ENCODE assay signal across 7 cellular contexts in the genomic region with DNA sequence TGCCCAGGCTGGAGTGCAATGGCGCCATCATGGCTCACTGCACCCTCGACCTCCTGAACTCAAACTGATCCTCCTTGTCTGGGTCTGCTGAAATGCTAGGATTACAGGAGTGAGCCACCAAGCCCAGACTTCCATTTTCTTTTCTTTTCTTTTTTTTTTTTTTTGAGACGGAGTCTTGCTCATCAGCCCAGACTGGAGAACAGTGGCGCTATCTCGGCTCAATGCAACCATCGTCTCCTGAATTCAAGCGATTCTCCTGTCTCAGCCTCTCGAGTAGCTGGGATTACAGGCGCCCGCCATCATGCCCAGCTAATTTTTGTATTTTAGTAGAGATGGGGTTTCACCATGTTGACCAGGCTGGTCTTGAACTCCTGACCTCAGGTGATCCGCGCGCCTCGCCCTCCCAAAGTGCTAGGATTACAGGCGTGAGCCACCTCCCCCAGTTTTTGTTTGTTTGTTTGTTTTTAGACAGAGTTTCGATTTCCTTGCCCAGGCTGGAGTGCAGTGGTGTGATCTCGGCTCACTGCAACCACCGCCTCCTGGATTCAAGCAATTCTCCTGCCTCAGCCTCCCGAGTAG. TPM values are rescaled to one million over a fixed set of nuclear protein-coding genes. Genes with fewer than 3 reads are reported as not detected.
DNase-seq lines count a peak whose midpoint lies in the region; ATAC-seq and TF ChIP-seq lines count a peak whose summit lies in the region.
"Not testable (repeated sequence)": the region's sequence is repeated elsewhere in the genome, so short reads cannot be mapped to it uniquely, and the experiment has no call there.

No MANE protein-coding gene starts in this region.

- H3K9ac ChIP-seq in fibroblast of lung (ENCODE audit: insufficient read depth, low read length), result not testable (repeated sequence)

- H3K4me2 ChIP-seq in DOHH2 (ENCODE audit: low read length) (peak overlapping the region; percentile 68), fibroblast of lung (ENCODE audit: extremely low read depth, insufficient read depth, low read length) (peak overlapping the region; percentile 8)

- intact Hi-C loops in naive thymus-derived CD4-positive, alpha-beta T cell (cut with micrococcal nuclease), result loop anchor here (1.0 to 10.0 kb wide), 24 partner anchors 20 to 1218 kb away; a partner anchor contains a TSS

- not testable (repeated sequence) for H3K9me3 Mint-ChIP-seq in activated CD4-positive, alpha-beta T cell treated with anti-CD3 and anti-CD28 coated beads, Interleukin-2, amount 10 ng/mL, durations not matched to agents 7 days and 5 days; brain; naive thymus-derived CD4-positive, alpha-beta T cell

- H3K4me1 Mint-ChIP-seq in activated CD4-positive, alpha-beta T cell treated with anti-CD3 and anti-CD28 coated beads, Interleukin-2, amount 10 ng/mL, durations not matched to agents 7 days and 5 days, result peaks cover 16% of the 10 kb centered on the region
- H3K4me1 Mint-ChIP-seq in brain, result peaks cover 20% of the 10 kb centered on the region
- peaks cover 0 to 21% (median 17%) of the 10 kb centered on the region in 7 donors for H3K4me1 Mint-ChIP-seq in naive thymus-derived CD4-positive, alpha-beta T cell

- POLR2A ChIA-PET in activated CD4-positive, alpha-beta T cell treated with anti-CD3 and anti-CD28 coated beads, Interleukin-2, amount 10 ng/mL, durations not matched to agents 7 days and 5 days (lab: Charles Lee), result interaction anchor here (0.6 kb wide), 1 partner anchor 49 kb away, joined by 3 read pairs; a partner anchor contains a TSS
- POLR2A ChIA-PET in naive thymus-derived CD4-positive, alpha-beta T cell (lab: Charles Lee), result interaction anchor here (0.6 to 4.4 kb wide), 10 partner anchors 8 to 396 kb away, joined by 3 to 30 read pairs (median 6); a partner anchor contains a TSS

- H3K4me3 Mint-ChIP-seq in activated CD4-positive, alpha-beta T cell treated with anti-CD3 and anti-CD28 coated beads, Interleukin-2, amount 10 ng/mL, durations not matched to agents 7 days and 5 days, result peak overlapping the region; percentile 89
- peak overlapping the region; percentile 93 to 97 (median 94) for H3K4me3 Mint-ChIP-seq in brain
- H3K4me3 Mint-ChIP-seq in naive thymus-derived CD4-positive, alpha-beta T cell, result peak overlapping the region in 9 of 10 donors; percentile 87 to 98 (median 93)

- not testable (repeated sequence) for H3K4me1 ChIP-seq in DOHH2 (ENCODE audit: control insufficient read depth, low read length); fibroblast of lung (ENCODE audit: control insufficient read depth, extremely low read depth, insufficient read depth, low read length); naive thymus-derived CD4-positive, alpha-beta T cell (ENCODE audit: control insufficient read depth in 2 of 2, insufficient read depth in 2 of 2, low read length in 2 of 2)

- H3K27me3 Mint-ChIP-seq in activated CD4-positive, alpha-beta T cell treated with anti-CD3 and anti-CD28 coated beads, Interleukin-2, amount 10 ng/mL, durations not matched to agents 7 days and 5 days; brain; naive thymus-derived CD4-positive, alpha-beta T cell: not testable (repeated sequence)

- H4K20me1 ChIP-seq in DOHH2 (ENCODE audit: control insufficient read depth, insufficient read depth, low read depth, low read length); fibroblast of lung (ENCODE audit: control insufficient read depth, extremely low read depth, insufficient read depth, low read length): not testable (repeated sequence)

- H3K9me2 ChIP-seq in DOHH2 (replicated peaks; ENCODE audit: control insufficient read depth, low read length), result not testable (repeated sequence)

- DNase-seq in MG63; activated CD4-positive, alpha-beta T cell treated with anti-CD3 and anti-CD28 coated beads, Interleukin-2, amount 10 ng/mL, durations not matched to agents 7 days and 5 days; fibroblast of lung (ENCODE audit: low read depth in 2 of 2): not testable (repeated sequence)
- DNase-seq in naive thymus-derived CD4-positive, alpha-beta T cell, result peak in 1 of 9 donors; percentile 34

- H3K4me3 ChIP-seq in DOHH2 (ENCODE audit: low read length) (peak overlapping the region; percentile 58), MG63 (peak overlapping the region; percentile 22), fibroblast of lung (replicated peaks in 1 of 4; ENCODE audit: control extremely low read depth in 1 of 4, insufficient read depth in 1 of 4, low read depth in 3 of 4, low read length in 4 of 4) (peak overlapping the region in 2 of 4 experiments; percentile 17 to 36), skin epidermis (peak overlapping the region in 1 of 7 experiments; percentile 8)
- peak overlapping the region; percentile 53 for H3K4me3 ChIP-seq in naive thymus-derived CD4-positive, alpha-beta T cell (ENCODE audit: low read length)

- CTCF ChIA-PET in activated CD4-positive, alpha-beta T cell treated with anti-CD3 and anti-CD28 coated beads, Interleukin-2, amount 10 ng/mL, durations not matched to agents 7 days and 5 days (lab: Charles Lee), result interaction anchor here (0.6 to 1.8 kb wide), 10 partner anchors 9 to 66 kb away, joined by 3 to 6 read pairs (median 4); a partner anchor contains a TSS
- CTCF ChIA-PET in naive thymus-derived CD4-positive, alpha-beta T cell (lab: Charles Lee), result interaction anchor here (0.9 kb wide), 1 partner anchor 66 kb away, joined by 3 read pairs; a partner anchor contains a TSS

- H3K27ac Mint-ChIP-seq in activated CD4-positive, alpha-beta T cell treated with anti-CD3 and anti-CD28 coated beads, Interleukin-2, amount 10 ng/mL, durations not matched to agents 7 days and 5 days, result peak overlapping the region; percentile 97
- peak overlapping the region in 4 of 5 experiments; percentile 87 to 98 (median 96) for H3K27ac Mint-ChIP-seq in brain
- peak overlapping the region; percentile 89 to 98 (median 95) for H3K27ac Mint-ChIP-seq in naive thymus-derived CD4-positive, alpha-beta T cell

- H3K79me2 ChIP-seq in DOHH2 (ENCODE audit: control insufficient read depth, low read length), result peaks cover 39% of the 10 kb centered on the region
- peaks cover 36% of the 10 kb centered on the region for H3K79me2 ChIP-seq in fibroblast of lung (ENCODE audit: control insufficient read depth, insufficient read depth, low read length)

- not testable (repeated sequence) for ATAC-seq in naive thymus-derived CD4-positive, alpha-beta T cell

- H3K9me3 ChIP-seq in DOHH2 (ENCODE audit: control insufficient read depth, insufficient read depth, low read length); MG63; fibroblast of lung (ENCODE audit: control insufficient read depth, insufficient read depth, low read depth, low read length); naive thymus-derived CD4-positive, alpha-beta T cell (ENCODE audit: control insufficient read depth in 2 of 3, low read length in 3 of 3): not testable (repeated sequence)

- TF ChIP-seq CTCF in DOHH2 (IDR thresholded peaks at IDR 0.05; ENCODE audit: low read depth, low read length, poor library complexity, severe bottlenecking); brain (conservative IDR thresholded peaks at IDR 0.05); fibroblast of lung (conservative IDR thresholded peaks at IDR 0.05 in 1 of 2, IDR thresholded peaks at IDR 0.05 in 1 of 2; ENCODE audit: low read depth in 1 of 2, low read length in 2 of 2): not testable (repeated sequence)

- H3K36me3 ChIP-seq in DOHH2 (ENCODE audit: control insufficient read depth, low read length); MG63; fibroblast of lung (ENCODE audit: control insufficient read depth, insufficient read depth, low read length); naive thymus-derived CD4-positive, alpha-beta T cell (ENCODE audit: control insufficient read depth in 2 of 3, insufficient read depth in 3 of 3, low read length in 3 of 3): not testable (repeated sequence)

- peak overlapping the region; percentile 52 for H2AFZ ChIP-seq in fibroblast of lung (ENCODE audit: low read length)

- not testable (repeated sequence) for H3K27me3 ChIP-seq in DOHH2 (ENCODE audit: control insufficient read depth, low read length); MG63; fibroblast of lung (ENCODE audit: control insufficient read depth, insufficient read depth, low read length); naive thymus-derived CD4-positive, alpha-beta T cell (ENCODE audit: control insufficient read depth in 2 of 2, insufficient read depth in 2 of 2, low read length in 2 of 2)

- H3F3A ChIP-seq in DOHH2 (ENCODE audit: control insufficient read depth, insufficient read depth), result not testable (repeated sequence)

- not testable (repeated sequence) for H3K36me3 Mint-ChIP-seq in activated CD4-positive, alpha-beta T cell treated with anti-CD3 and anti-CD28 coated beads, Interleukin-2, amount 10 ng/mL, durations not matched to agents 7 days and 5 days (ENCODE audit: low read depth); brain; naive thymus-derived CD4-positive, alpha-beta T cell

- not testable (repeated sequence) for H3K27ac ChIP-seq in DOHH2 (ENCODE audit: low read depth, low read length)
- H3K27ac ChIP-seq in fibroblast of lung (ENCODE audit: insufficient read depth, low read length) (peak overlapping the region; percentile 71), skin epidermis (peak overlapping the region in 19 of 21 experiments; percentile 1 to 98 (median 59))
- H3K27ac ChIP-seq in naive thymus-derived CD4-positive, alpha-beta T cell (ENCODE audit: low read depth, low read length), result peak overlapping the region; percentile 78

RNA-seq across cellular contexts. Expression of a gene that starts 1.1 kb away (rescaled TPM):
- 12.2 and 22.1 TPM in 2 replicates for total RNA-seq in MG63 (2014; rRNA removed; shearing (Covaris generic); ENCODE audit: low replicate concordance)
- 10 to 100 TPM; 20.3 to 20.9 TPM for total RNA-seq in activated CD4-positive, alpha-beta T cell treated with anti-CD3 and anti-CD28 coated beads, Interleukin-2, amount 10 ng/mL, durations not matched to agents 7 days and 5 days
- polyA plus RNA-seq in brain (ENCODE audit: insufficient read depth, low read depth, low replicate concordance), result 4.9 TPM
- 17.7 and 18.7 TPM in 2 replicates for total RNA-seq in fibroblast of lung
- 4.4 and 6.6 TPM in 2 replicates for polyA plus RNA-seq in fibroblast of lung
- 8.1 and 10.6 TPM in 2 replicates for polyA plus RNA-seq in fibroblast of lung (2012)
- polyA minus RNA-seq in fibroblast of lung (ENCODE audit: low replicate concordance), result 10.3 and 24.9 TPM in 2 replicates
- 10 to 100 TPM; 18.9 to 70.4 (median 25.0) TPM for total RNA-seq in naive thymus-derived CD4-positive, alpha-beta T cell
- 10 to 100 TPM in 1 of 2 donors, 1 to 10 TPM in 1; 8.9 to 12.6 TPM for polyA plus RNA-seq in naive thymus-derived CD4-positive, alpha-beta T cell

RNA-seq across cellular contexts. Expression of a gene that starts 20.4 kb away (rescaled TPM):
- total RNA-seq in MG63 (2014; rRNA removed; shearing (Covaris generic); ENCODE audit: low replicate concordance), result 291 and 381 TPM in 2 replicates
- total RNA-seq in activated CD4-positive, alpha-beta T cell treated with anti-CD3 and anti-CD28 coated beads, Interleukin-2, amount 10 ng/mL, durations not matched to agents 7 days and 5 days, result 100 to 1,000 TPM; 185 to 206 TPM
- 673 TPM for polyA plus RNA-seq in brain (ENCODE audit: insufficient read depth, low read depth, low replicate concordance)
- 230 and 289 TPM in 2 replicates for total RNA-seq in fibroblast of lung
- 128 and 135 TPM in 2 replicates for polyA plus RNA-seq in fibroblast of lung
- polyA plus RNA-seq in fibroblast of lung (2012), result 268 and 272 TPM in 2 replicates
- 98.0 and 170 TPM in 2 replicates for polyA minus RNA-seq in fibroblast of lung (ENCODE audit: low replicate concordance)
- 100 to 1,000 TPM; 137 to 241 (median 221) TPM for total RNA-seq in naive thymus-derived CD4-positive, alpha-beta T cell
- 100 to 1,000 TPM in 1 of 2 donors, 10 to 100 TPM in 1; 96.9 to 155 TPM for polyA plus RNA-seq in naive thymus-derived CD4-positive, alpha-beta T cell

RNA-seq across cellular contexts. Expression of a gene that starts 34.7 kb away (rescaled TPM):
- total RNA-seq in MG63 (2014; rRNA removed; shearing (Covaris generic); ENCODE audit: low replicate concordance), result 140 and 145 TPM in 2 replicates
- 10 to 100 TPM; 95.4 to 100.0 TPM for total RNA-seq in activated CD4-positive, alpha-beta T cell treated with anti-CD3 and anti-CD28 coated beads, Interleukin-2, amount 10 ng/mL, durations not matched to agents 7 days and 5 days
- polyA plus RNA-seq in brain (ENCODE audit: insufficient read depth, low read depth, low replicate concordance) (93.5 TPM), fibroblast of lung (108 and 167 TPM in 2 replicates)
- 63.3 and 65.0 TPM in 2 replicates for total RNA-seq in fibroblast of lung
- polyA plus RNA-seq in fibroblast of lung (2012), result 107 and 136 TPM in 2 replicates
- polyA minus RNA-seq in fibroblast of lung (ENCODE audit: low replicate concordance), result 94.9 and 186 TPM in 2 replicates
- 100 to 1,000 TPM in 2 of 5 experiments, 10 to 100 TPM in 3; 74.7 to 108 (median 99.9) TPM for total RNA-seq in naive thymus-derived CD4-positive, alpha-beta T cell
- polyA plus RNA-seq in naive thymus-derived CD4-positive, alpha-beta T cell, result 10 to 100 TPM; 70.3 to 78.5 TPM

RNA-seq across cellular contexts. Expression of a gene that starts 48.7 kb away (rescaled TPM):
- 457 and 1,435 TPM in 2 replicates for total RNA-seq in MG63 (2014; rRNA removed; shearing (Covaris generic); ENCODE audit: low replicate concordance)
- total RNA-seq in activated CD4-positive, alpha-beta T cell treated with anti-CD3 and anti-CD28 coated beads, Interleukin-2, amount 10 ng/mL, durations not matched to agents 7 days and 5 days, result 1,000 to 10,000 TPM; 1,627 to 1,778 TPM
- 1,684 TPM for polyA plus RNA-seq in brain (ENCODE audit: insufficient read depth, low read depth, low replicate concordance)
- total RNA-seq in fibroblast of lung, result 917 and 1,142 TPM in 2 replicates
- 1,018 and 1,460 TPM in 2 replicates for polyA plus RNA-seq in fibroblast of lung
- polyA plus RNA-seq in fibroblast of lung (2012), result 1,726 and 2,094 TPM in 2 replicates
- polyA minus RNA-seq in fibroblast of lung (ENCODE audit: low replicate concordance), result 3,202 and 3,482 TPM in 2 replicates
- 1,000 to 10,000 TPM; 1,563 to 2,429 (median 2,196) TPM for total RNA-seq in naive thymus-derived CD4-positive, alpha-beta T cell
- polyA plus RNA-seq in naive thymus-derived CD4-positive, alpha-beta T cell, result 1,000 to 10,000 TPM; 2,042 to 2,197 TPM
